19 cellular contexts compared by ENCODE assay signal in genomic region chr12:105522166-105522825, GRCh38.
A peak's percentile ranks its signal among the peaks of the same experiment; 100 is the strongest.
DNase-seq lines count a peak whose midpoint lies in the region; ATAC-seq and TF ChIP-seq lines count a peak whose summit lies in the region.
"Had no signal": no experiment of that assay in that cellular context is flagged by ENCODE, and none has a peak within 500 bp of the region (broad histone marks: within the 10 kb centered on the region; RNA-seq: fewer than 3 reads in every experiment).

No MANE protein-coding gene starts in this region.

- no peak for ATAC-seq in HG02840 (IDR thresholded peaks at IDR 0.05; ENCODE audit: low FRiP score, unreplicated experiment)

- DNase-seq in Daoy (ENCODE audit: low read depth) (peak; percentile 12), NCI-H226 (peak; percentile 33), coronary artery (ENCODE audit: low spot score) (no peak), myocyte (ENCODE audit: low read depth) (peak; percentile 32), AML-193 (lab: John Stamatoyannopoulos, UW) (no peak), nephron progenitor cell (no peak)
- DNase-seq in stimulated activated naive CD4-positive, alpha-beta T cell (lab: John Stamatoyannopoulos, UW) = no peak
- DNase-seq: activated CD4-positive, alpha-beta memory T cell treated with anti-CD3 and anti-CD28 coated beads for 36 hours; DMS153; dorsolateral prefrontal cortex; MM.1S; NCI-H1930; NCI-H526 treated with DMSO at 0.1 percent for 48 hours; stimulated activated CD4-positive, alpha-beta T cell treated with anti-CD3 and anti-CD28 coated beads, Interleukin-4, amount 100 ng/mL, for 24 hours; SW 1271 had no signal

- H3K4me1 Mint-ChIP-seq in nephron progenitor cell = peaks cover 18% of the 10 kb centered on the region

- no peak overlapping the region for H3K27ac Mint-ChIP-seq in nephron progenitor cell
- H3K27ac Mint-ChIP-seq: activated CD4-positive, alpha-beta memory T cell treated with anti-CD3 and anti-CD28 coated beads for 36 hours had no signal

- peaks cover 9% of the 10 kb centered on the region for H3K36me3 Mint-ChIP-seq in nephron progenitor cell (ENCODE audit: low read depth)
- H3K36me3 Mint-ChIP-seq: activated CD4-positive, alpha-beta memory T cell treated with anti-CD3 and anti-CD28 coated beads for 36 hours had no signal

- no peak overlapping the region for H3K4me3 ChIP-seq in coronary artery
- H3K4me3 ChIP-seq: BLaER1 treated with 17β-estradiol and CSF1 and Interleukin-3, amounts not matched to agents 10 nM and 100 nM; dorsolateral prefrontal cortex; esophagus squamous epithelium; thoracic aorta had no signal

- no peak overlapping the region for H3K4me3 Mint-ChIP-seq in nephron progenitor cell
- H3K4me3 Mint-ChIP-seq: activated CD4-positive, alpha-beta memory T cell treated with anti-CD3 and anti-CD28 coated beads for 36 hours had no signal

- H3K27me3 Mint-ChIP-seq in nephron progenitor cell (ENCODE audit: low read depth, poor library complexity) = peaks cover 2% of the 10 kb centered on the region
- H3K27me3 Mint-ChIP-seq: activated CD4-positive, alpha-beta memory T cell treated with anti-CD3 and anti-CD28 coated beads for 36 hours had no signal

- TF ChIP-seq CTCF in coronary artery (IDR thresholded peaks at IDR 0.05) (no peak), nephron progenitor cell (IDR thresholded peaks at IDR 0.05) (no peak)

- peak overlapping the region; percentile 59 to 77 for H3K27ac ChIP-seq in coronary artery
- H3K27ac ChIP-seq: BLaER1 treated with 17β-estradiol and CSF1 and Interleukin-3, amounts not matched to agents 10 nM and 100 nM; dorsolateral prefrontal cortex; esophagus squamous epithelium had no signal

- H3K9me3 Mint-ChIP-seq in nephron progenitor cell = peaks cover 43% of the 10 kb centered on the region
- H3K9me3 Mint-ChIP-seq: activated CD4-positive, alpha-beta memory T cell treated with anti-CD3 and anti-CD28 coated beads for 36 hours had no signal

Comparison
In these comparisons a context has a peak if more than half of its experiments do, and no peak if none do; other contexts are left out.
1. DNase-seq: peak in Daoy (single experiment), NCI-H226 (single experiment) and myocyte (single experiment); none in coronary artery (single experiment), AML-193 (0 of 2), stimulated activated naive CD4-positive, alpha-beta T cell (0 of 6) and nephron progenitor cell (single experiment).